8 cellular contexts compared by ENCODE assay signal in genomic region chr16:53433509-53433908, GRCh38. TPM values are rescaled to one million over a fixed set of nuclear protein-coding genes. Genes with fewer than 3 reads are reported as not detected.
DNase-seq lines count a peak whose midpoint lies in the region; ATAC-seq, FAIRE-seq and TF ChIP-seq lines count a peak whose summit lies in the region.

No MANE protein-coding gene starts in this region.

- H3K9me3 ChIP-seq in heart left ventricle (peaks cover 0 to 5% (median 0%) of the 10 kb centered on the region in 12 donors), body of pancreas (no peaks in the 10 kb centered on the region), mesenchymal stem cell (ENCODE audit: control insufficient read depth, low read length) (no peaks in the 10 kb centered on the region)

- H3K18ac ChIP-seq in mesenchymal stem cell (ENCODE audit: low read depth in 1 of 2, low read length in 2 of 2) = no peak overlapping the region

- TF ChIP-seq CTCF in heart left ventricle (IDR thresholded peaks at IDR 0.05) = no peak
- no peak for TF ChIP-seq CTCF in body of pancreas (IDR thresholded peaks at IDR 0.05)

- intact Hi-C loops in heart left ventricle (cut with DNase I) (loop anchor here in 6 of 10 donors (10.0 kb wide), 5 partner anchors 71 to 1491 kb away; partner anchors contain the start of genes AKTIP (in 2 of the 6), FTO (in 1 of the 6) and RPGRIP1L (in 1 of the 6)), Right ventricle myocardium inferior (cut with DNase I) (no loop called here), body of pancreas (cut with DNase I) (no loop called here)

- FAIRE-seq in RCC 7860 (lab: Jason Lieb, UNC) = no peak
- FAIRE-seq in GM12892 (lab: Jason Lieb, UNC) = no peak

- 81 to 86% (median 84%) methylated on average over 7 of the region's 7 CpGs for WGBS in heart left ventricle, 4 donors
- 65 to 84% methylated on average over 7 of the region's 7 CpGs for WGBS in body of pancreas, 2 donors
- WGBS in mesenchymal stem cell = 94% methylated on average over 3 of the region's 7 CpGs
- 75% methylated on average over 7 of the region's 7 CpGs for WGBS in urinary bladder

- no peak overlapping the region for H2BK15ac ChIP-seq in mesenchymal stem cell (ENCODE audit: low read depth, poor library complexity, severe bottlenecking)

- ATAC-seq in heart left ventricle (no peak), Right ventricle myocardium inferior (no peak), body of pancreas (no peak)

- no peak overlapping the region for H3K14ac ChIP-seq in mesenchymal stem cell (ENCODE audit: low read length in 2 of 2)

- H3K36me3 ChIP-seq in heart left ventricle (no peaks in the 10 kb centered on the region), body of pancreas (replicated peaks in 1 of 2; ENCODE audit: insufficient read depth in 1 of 2, low read depth in 2 of 2) (no peaks in the 10 kb centered on the region), mesenchymal stem cell (ENCODE audit: control insufficient read depth in 1 of 2, insufficient read depth in 2 of 2, low read depth in 1 of 2, low read length in 2 of 2) (no peaks in the 10 kb centered on the region), urinary bladder (ENCODE audit: insufficient read depth) (no peaks in the 10 kb centered on the region)

- H2AK5ac ChIP-seq in mesenchymal stem cell (ENCODE audit: low read length, severe bottlenecking) = no peak overlapping the region

- no peak overlapping the region for H2BK12ac ChIP-seq in mesenchymal stem cell (ENCODE audit: low read length in 2 of 2)

- no peak overlapping the region for H3K4ac ChIP-seq in mesenchymal stem cell (ENCODE audit: low read depth in 1 of 2, low read length in 2 of 2)

- no peak for TF ChIP-seq POLR2A in heart left ventricle (IDR thresholded peaks at IDR 0.05)
- TF ChIP-seq POLR2A in body of pancreas (IDR thresholded peaks at IDR 0.05) = no peak
- no peak for TF ChIP-seq POLR2A in GM12892 (IDR thresholded peaks at IDR 0.05; ENCODE audit: low read depth, low read length)

- H3K4me1 ChIP-seq in heart left ventricle = peaks cover 0 to 26% (median 14%) of the 10 kb centered on the region in 12 donors
- H3K4me1 ChIP-seq in body of pancreas = peaks cover 23% of the 10 kb centered on the region
- no peaks in the 10 kb centered on the region for H3K4me1 ChIP-seq in mesenchymal stem cell (ENCODE audit: control insufficient read depth, insufficient read depth, low read depth, low read length)
- H3K4me1 ChIP-seq in urinary bladder (ENCODE audit: insufficient read depth) = no peaks in the 10 kb centered on the region

- DNase-seq in heart left ventricle (no peak), Right ventricle myocardium inferior (ENCODE audit: missing footprints) (no peak), body of pancreas (peak in 1 of 4 donors; percentile 13), mesenchymal stem cell (no peak), RCC 7860 (ENCODE audit: low spot score) (no peak), GM12892 (ENCODE audit: insufficient read length) (no peak), NCI-H2171 treated with DMSO at 0.1 percent for 48 hours (lab: John Stamatoyannopoulos, UW) (no peak)

- H3K27ac ChIP-seq in heart left ventricle (peak overlapping the region in 9 of 12 donors; percentile 85 to 97 (median 95)), body of pancreas (peak overlapping the region; percentile 96 to 99 (median 98)), mesenchymal stem cell (ENCODE audit: low read length, poor library complexity, severe bottlenecking) (no peak overlapping the region), urinary bladder (ENCODE audit: low read depth) (peak overlapping the region; percentile 92)

- H3K23ac ChIP-seq in mesenchymal stem cell (ENCODE audit: low read length in 2 of 2) = no peak overlapping the region

- H3K4me3 ChIP-seq in heart left ventricle = peak overlapping the region in 7 of 12 donors; percentile 76 to 100 (median 94)
- no peak overlapping the region for H3K4me3 ChIP-seq in body of pancreas
- peak overlapping the region in 1 of 2 experiments; percentile 99 for H3K4me3 ChIP-seq in mesenchymal stem cell (ENCODE audit: insufficient read depth in 1 of 2, low read depth in 1 of 2, low read length in 2 of 2)
- peak overlapping the region; percentile 68 for H3K4me3 ChIP-seq in urinary bladder (ENCODE audit: low read depth, low read length)

- no peak overlapping the region for H2BK5ac ChIP-seq in mesenchymal stem cell (ENCODE audit: low read depth, low read length, poor library complexity, severe bottlenecking)

- no peak overlapping the region for H2BK120ac ChIP-seq in mesenchymal stem cell (ENCODE audit: low read depth, low read length)

- H4K8ac ChIP-seq in mesenchymal stem cell (ENCODE audit: low read length) = no peak overlapping the region

- no peak overlapping the region for H2AFZ ChIP-seq in mesenchymal stem cell (ENCODE audit: low read depth, low read length)

- H4K91ac ChIP-seq in mesenchymal stem cell (ENCODE audit: low read length) = no peak overlapping the region

- peak overlapping the region; percentile 96 for H3K9ac ChIP-seq in mesenchymal stem cell (ENCODE audit: low read length)

- H3K27me3 ChIP-seq in heart left ventricle (no peaks in the 10 kb centered on the region), body of pancreas (no peaks in the 10 kb centered on the region), mesenchymal stem cell (ENCODE audit: control insufficient read depth in 1 of 2, insufficient read depth in 1 of 2, low read length in 2 of 2) (no peaks in the 10 kb centered on the region)

- H3K79me1 ChIP-seq in mesenchymal stem cell (replicated peaks; ENCODE audit: low read length, poor library complexity, severe bottlenecking) = peaks cover 4% of the 10 kb centered on the region

- no peak overlapping the region for H3K4me2 ChIP-seq in mesenchymal stem cell (ENCODE audit: low read length, poor library complexity, severe bottlenecking)

RNA-seq across cellular contexts. Expression of gene RBL2, which starts 0.8 kb away (rescaled TPM):
- 10 to 100 TPM; 31.7 to 50.1 (median 36.8) TPM for total RNA-seq in heart left ventricle
- 10 to 100 TPM; 16.7 to 28.1 TPM for polyA plus RNA-seq in heart left ventricle
- 34.0 TPM for total RNA-seq in Right ventricle myocardium inferior
- 100 to 1,000 TPM in 1 of 2 donors, 10 to 100 TPM in 1; 82.7 to 114 TPM for total RNA-seq in body of pancreas
- polyA plus RNA-seq in mesenchymal stem cell (2013, experiment 1 of 2) = 18.1 TPM
- 18.5 TPM for polyA plus RNA-seq in mesenchymal stem cell (2013, experiment 2 of 2)
- total RNA-seq in urinary bladder = 175 TPM
- 67.3 TPM for polyA plus RNA-seq in urinary bladder
- polyA plus RNA-seq in GM12892 (2012; ENCODE audit: missing spikeins) = 36.1 TPM

Comparison
In these comparisons a context has a peak if more than half of its experiments do, and no peak if none do; other contexts are left out.
1. intact Hi-C loops: an anchor here in heart left ventricle (10.0 kb wide); none called in Right ventricle myocardium inferior and body of pancreas.
2. H3K4me3 ChIP-seq: peak in heart left ventricle (7 of 12) and urinary bladder (single experiment); none in body of pancreas (0 of 2).